ENCODE assay signal across 8 cellular contexts in genomic region chr3:152269423-152270144, GRCh38. TPM values are rescaled to one million over a fixed set of nuclear protein-coding genes. Genes with fewer than 3 reads are reported as not detected.
A peak's percentile ranks its signal among the peaks of the same experiment; 100 is the strongest.
DNase-seq lines count a peak whose midpoint lies in the region; ATAC-seq, FAIRE-seq and TF ChIP-seq lines count a peak whose summit lies in the region.

No MANE protein-coding gene starts in this region.

- no peak for FAIRE-seq in bronchial epithelial cell (lab: Jason Lieb, UNC)

- H3K9me3 ChIP-seq in GM23248 (ENCODE audit: low read depth), result no peaks in the 10 kb centered on the region
- H3K9me3 ChIP-seq in SJCRH30 (replicated peaks), result no peaks in the 10 kb centered on the region

- H3K4me1 ChIP-seq in GM23248 (ENCODE audit: insufficient read depth) (peaks cover 56% of the 10 kb centered on the region), SJCRH30 (peaks cover 13% of the 10 kb centered on the region)

- in situ Hi-C loops in GM23248 (cut with MboI), result loop anchor here (10.0 kb wide), 1 partner anchor 175 kb away; no protein-coding TSS in a partner anchor

- peak overlapping the region; percentile 97 for H3K4me2 ChIP-seq in GM23248 (ENCODE audit: unreplicated experiment)

- H3F3A ChIP-seq in GM23248 (ENCODE audit: insufficient read depth), result peaks cover 68% of the 10 kb centered on the region

- peak overlapping the region; percentile 94 for H3K4me3 ChIP-seq in GM23248
- H3K4me3 ChIP-seq in SJCRH30, result peak overlapping the region; percentile 99
- peak overlapping the region; percentile 57 for H3K4me3 ChIP-seq in bronchial epithelial cell (ENCODE audit: low read depth, low read length)
- peak overlapping the region; percentile 68 to 95 (median 80) for H3K4me3 ChIP-seq in skin epidermis

- ATAC-seq in GM21576 (IDR thresholded peaks at IDR 0.05; ENCODE audit: unreplicated experiment), result no peak

- WGBS in GM23248 (ENCODE audit: low coverage in 1 of 2, low lambda C conversion rate in 2 of 2, missing lambda C conversion rate in 2 of 2), 2 experiments, result 0 to 2% methylated on average over 26 of the region's 26 CpGs

- H4K20me1 ChIP-seq in GM23248 (ENCODE audit: insufficient read depth), result no peaks in the 10 kb centered on the region

- H2AFZ ChIP-seq in GM23248, result peak overlapping the region; percentile 68

- H3K9me2 ChIP-seq in GM23248 (ENCODE audit: insufficient read depth), result no peaks in the 10 kb centered on the region

- H3K36me3 ChIP-seq in GM23248 (ENCODE audit: low read depth), result no peaks in the 10 kb centered on the region; the same call in 1 of the 2 replicates
- H3K36me3 ChIP-seq in SJCRH30, result no peaks in the 10 kb centered on the region; the same call in 1 of the 2 replicates
- H3K36me3 ChIP-seq in bronchial epithelial cell (ENCODE audit: control insufficient read depth, insufficient read depth, low read length), result no peaks in the 10 kb centered on the region

- DNase-seq in Daoy (ENCODE audit: low read depth) (peak; percentile 80), GM23248 (peak; percentile 89), LoVo (ENCODE audit: low spot score) (peak; percentile 78), SJCRH30 (peak in 1 of 2 experiments; percentile 63), bronchial epithelial cell (ENCODE audit: low read depth) (peak; percentile 69), iris pigment epithelial cell (ENCODE audit: low read depth) (peak; percentile 87)

- peak overlapping the region; percentile 92 for H3K9ac ChIP-seq in GM23248

- no peak for TF ChIP-seq CTCF in bronchial epithelial cell (IDR thresholded peaks at IDR 0.05; ENCODE audit: insufficient read depth, low read length, severe bottlenecking)

- H3K27me3 ChIP-seq in GM23248 (replicated peaks; ENCODE audit: insufficient read depth) (no peaks in the 10 kb centered on the region), SJCRH30 (no peaks in the 10 kb centered on the region), bronchial epithelial cell (ENCODE audit: control insufficient read depth, insufficient read depth, low read length) (no peaks in the 10 kb centered on the region)

- H3K79me2 ChIP-seq in GM23248 (ENCODE audit: insufficient read depth), result peaks cover 81% of the 10 kb centered on the region

- H3K27ac ChIP-seq in GM23248 (peak overlapping the region; percentile 93), SJCRH30 (peak overlapping the region; percentile 98), skin epidermis (peak overlapping the region; percentile 82 to 100 (median 98))

RNA-seq across cellular contexts. Expression of gene MBNL1, which starts 0.9 kb away (rescaled TPM):
- total RNA-seq in Daoy (2014; rRNA removed; shearing (Covaris generic)), result 124 and 162 TPM in 2 replicates
- 251 and 262 TPM in 2 replicates for total RNA-seq in GM23248 (2014; rRNA removed; shearing (Covaris generic))
- polyA plus RNA-seq in GM23248 (2016; fragmentation: Nextera tagmentation; extraction: Ambion mirVana), result 81.7 and 89.5 TPM in 2 replicates
- total RNA-seq in SJCRH30 (2014; rRNA removed; shearing (Covaris generic)), result 72.3 and 90.5 TPM in 2 replicates
- 54.8 and 79.5 TPM in 2 replicates for total RNA-seq in bronchial epithelial cell
